8 cellular contexts compared by ENCODE assay signal in the genomic region with DNA sequence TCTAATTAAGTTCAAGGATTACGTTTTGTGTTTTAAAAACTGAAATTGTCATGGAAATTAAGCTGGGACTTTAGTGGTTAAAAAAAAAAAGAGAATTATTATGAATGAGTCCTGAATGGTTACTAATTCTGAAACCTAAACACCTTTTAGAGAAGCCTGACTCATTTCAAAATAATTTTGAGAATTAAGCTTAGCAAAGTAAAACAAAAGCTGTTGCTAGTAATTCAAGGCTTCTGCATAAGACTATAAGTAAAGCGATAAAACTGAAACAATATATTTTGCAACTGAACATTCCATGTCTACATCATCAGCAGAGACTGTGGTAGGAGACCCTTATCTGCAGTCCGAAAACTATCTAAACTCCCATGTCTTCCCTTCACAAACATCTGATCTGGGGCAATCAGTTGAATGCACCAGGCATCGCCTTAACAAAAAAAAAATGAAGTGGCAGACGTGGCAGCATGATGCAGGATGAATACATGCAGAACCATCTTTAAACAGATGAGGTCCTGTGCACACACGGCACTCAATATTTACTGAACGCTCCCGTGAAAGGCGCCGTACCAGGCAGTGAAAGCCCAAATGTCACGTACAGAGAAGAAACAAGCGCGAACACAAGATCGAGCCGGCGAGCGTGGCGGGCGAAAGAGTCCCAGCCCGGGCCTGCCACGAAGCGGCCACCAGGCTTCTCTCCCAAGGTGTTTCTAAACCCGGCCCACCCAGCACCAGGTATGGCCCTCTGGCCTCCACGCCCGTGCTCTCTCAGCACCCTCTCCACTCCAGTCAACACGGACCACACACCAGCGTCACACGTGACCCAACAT.
A peak's percentile ranks its signal among the peaks of the same experiment; 100 is the strongest.
DNase-seq lines count a peak whose midpoint lies in the region; ATAC-seq lines count a peak whose summit lies in the region.

No MANE protein-coding gene starts in this region.

- DNase-seq in central memory CD8-positive, alpha-beta T cell (ENCODE audit: low spot score in 2 of 2), result no peak
- DNase-seq in myocyte (ENCODE audit: low read depth), result peak; percentile 57
- no peak for DNase-seq in effector CD8-positive, alpha-beta T cell (lab: John Stamatoyannopoulos, UW)
- DNase-seq in HuH-7 (ENCODE audit: low spot score), result no peak
- no peak for DNase-seq in H4 (ENCODE audit: low spot score)
- no peak for DNase-seq in naive thymus-derived CD8-positive, alpha-beta T cell

- peak overlapping the region; percentile 63 for H3K4me3 Mint-ChIP-seq in central memory CD8-positive, alpha-beta T cell
- H3K4me3 Mint-ChIP-seq in naive thymus-derived CD8-positive, alpha-beta T cell, result peak overlapping the region in 1 of 10 donors; percentile 4

- no peaks in the 10 kb centered on the region for H3K9me3 Mint-ChIP-seq in central memory CD8-positive, alpha-beta T cell
- H3K9me3 Mint-ChIP-seq in naive thymus-derived CD8-positive, alpha-beta T cell, result no peaks in the 10 kb centered on the region

- POLR2A ChIA-PET in naive thymus-derived CD8-positive, alpha-beta T cell (lab: Charles Lee), result no interaction called here

- H3K36me3 Mint-ChIP-seq in central memory CD8-positive, alpha-beta T cell (ENCODE audit: insufficient read depth), result no peaks in the 10 kb centered on the region
- peaks cover 0 to 5% (median 2%) of the 10 kb centered on the region in 3 donors for H3K36me3 Mint-ChIP-seq in naive thymus-derived CD8-positive, alpha-beta T cell

- peak overlapping the region; percentile 69 for H3K27ac Mint-ChIP-seq in central memory CD8-positive, alpha-beta T cell (ENCODE audit: low read depth)
- peak overlapping the region in 3 of 10 donors; percentile 36 to 70 (median 53) for H3K27ac Mint-ChIP-seq in naive thymus-derived CD8-positive, alpha-beta T cell

- ATAC-seq in GM19025 (IDR thresholded peaks at IDR 0.05; ENCODE audit: low read depth, unreplicated experiment), result peak; percentile 48
- peak; percentile 63 for ATAC-seq in HG03439 (IDR thresholded peaks at IDR 0.05; ENCODE audit: unreplicated experiment)
- ATAC-seq in central memory CD8-positive, alpha-beta T cell (replicated peaks; ENCODE audit: extremely low read depth, poor library complexity, severe bottlenecking), result no peak
- ATAC-seq in naive thymus-derived CD8-positive, alpha-beta T cell, result no peak

- H3K4me1 Mint-ChIP-seq in central memory CD8-positive, alpha-beta T cell, result peaks cover 65% of the 10 kb centered on the region
- peaks cover 27 to 55% (median 51%) of the 10 kb centered on the region in 4 donors for H3K4me1 Mint-ChIP-seq in naive thymus-derived CD8-positive, alpha-beta T cell

- no peaks in the 10 kb centered on the region for H3K27me3 Mint-ChIP-seq in central memory CD8-positive, alpha-beta T cell
- no peaks in the 10 kb centered on the region for H3K27me3 Mint-ChIP-seq in naive thymus-derived CD8-positive, alpha-beta T cell

Comparison
In these comparisons a context has a peak if more than half of its experiments do, and no peak if none do; other contexts are left out.
1. ATAC-seq: peak in GM19025 (single experiment) and HG03439 (single experiment); none in central memory CD8-positive, alpha-beta T cell (single experiment) and naive thymus-derived CD8-positive, alpha-beta T cell (0 of 2).